ENCODE assay signal across 25 cellular contexts in genomic region chr5:481347-481746, GRCh38.
"Had no signal": no experiment of that assay in that cellular context is flagged by ENCODE, and none has a peak within 500 bp of the region (broad histone marks: within the 10 kb centered on the region; RNA-seq: fewer than 3 reads in every experiment).

No MANE protein-coding gene starts in this region.

- H3K36me3 ChIP-seq: SJCRH30 had no signal

- DNase-seq: activated CD4-positive, alpha-beta memory T cell treated with anti-CD3 and anti-CD28 coated beads, Interleukin-2, amount 10 ng/mL, durations not matched to agents 7 days and 5 days; activated CD4-positive, alpha-beta T cell treated with anti-CD3 and anti-CD28 coated beads for 1 hour; activated CD4-positive, alpha-beta T cell treated with anti-CD3 and anti-CD28 coated beads for 48 hours; activated CD4-positive, CD25-positive, alpha-beta regulatory T cell; activated CD8-positive, alpha-beta memory T cell treated with anti-CD3 and anti-CD28 coated beads for 24 hours; activated CD8-positive, alpha-beta memory T cell treated with anti-CD3 and anti-CD28 coated beads, Interleukin-2, amount 10 ng/mL, durations not matched to agents 7 days and 5 days; activated CD8-positive, alpha-beta memory T cell treated with anti-CD3 and anti-CD28 coated beads, Interleukin-2, amount 50 U/mL, for 48 hours; activated effector memory CD4-positive, alpha-beta T cell treated with Interleukin-2 at 50 U/mL for 16 hours; activated naive CD4-positive, alpha-beta T cell treated with anti-CD3 and anti-CD28 coated beads, Interleukin-2, amount 10 ng/mL, durations not matched to agents 7 days and 5 days; activated naive CD8-positive, alpha-beta T cell treated with anti-CD3 and anti-CD28 coated beads, Interleukin-2, amount 50 U/mL, for 24 hours; activated T-cell treated with anti-CD3 and anti-CD28 coated beads, Interleukin-2, amount 50 U/mL, for 48 hours; anterior cingulate cortex; central memory CD4-positive, alpha-beta T cell; NCI-H1105; NCI-H1417 treated with DMSO at 0.1 percent for 48 hours; NCI-H1694; NCI-H1930; NCI-H2081 treated with DMSO at 0.1 percent for 48 hours; NCI-H345; NCI-H524 treated with DMSO at 0.1 percent for 48 hours; SHP77; SJCRH30; T1000; WERI-Rb-1 had no signal

- H3K4me3 ChIP-seq: SJCRH30, SK-N-MC had no signal

- H3K27me3 ChIP-seq: SJCRH30 had no signal

- H3K9me3 ChIP-seq: SJCRH30 had no signal

- ATAC-seq: activated CD8-positive, alpha-beta memory T cell treated with anti-CD3 and anti-CD28 coated beads, Interleukin-2, amount 10 ng/mL, durations not matched to agents 7 days and 5 days; activated naive CD8-positive, alpha-beta T cell treated with anti-CD3 and anti-CD28 coated beads, Interleukin-2, amount 50 U/mL, for 24 hours had no signal

- H3K27ac ChIP-seq: SJCRH30, SK-N-MC, WERI-Rb-1 had no signal
